In genomic region chrX:39826813-39827543, GRCh38 we compare ENCODE assay signal across 17 cellular contexts.
"Had no signal": no experiment of that assay in that cellular context is flagged by ENCODE, and none has a peak within 500 bp of the region (broad histone marks: within the 10 kb centered on the region; RNA-seq: fewer than 3 reads in every experiment).

No MANE protein-coding gene starts in this region.

- H3K36me3 ChIP-seq: ascending aorta, heart right ventricle, right atrium auricular region had no signal

- H3K9me3 Mint-ChIP-seq: effector memory CD8-positive, alpha-beta T cell; type B pancreatic cell had no signal

- H3K9me3 ChIP-seq: mucosa of descending colon had no signal

- H3K4me3 ChIP-seq: ascending aorta, heart right ventricle, mucosa of descending colon, right atrium auricular region had no signal

- H3K36me3 Mint-ChIP-seq: type B pancreatic cell had no signal

- DNase-seq: activated CD4-positive, CD25-positive, alpha-beta regulatory T cell treated with anti-CD3 and anti-CD28 coated beads, Interleukin-2, amount 50 U/mL, for 72 hours; activated naive CD4-positive, alpha-beta T cell treated with Interleukin-2 at 50 U/mL for 16 hours; dermis blood vessel endothelial cell; effector memory CD8-positive, alpha-beta T cell; foreskin melanocyte; heart right ventricle; mucosa of descending colon; naive thymus-derived CD8-positive, alpha-beta T cell; small intestine; stimulated activated CD4-positive, alpha-beta T cell treated with anti-CD3 and anti-CD28 coated beads, Interleukin-4, amount 100 ng/mL, for 4 hours; stimulated activated CD8-positive, alpha-beta memory T cell treated with anti-CD3 and anti-CD28 coated beads, Interleukin-4, amount 100 ng/mL, for 48 hours; stimulated activated naive CD8-positive, alpha-beta T cell treated with anti-CD3 and anti-CD28 coated beads, Interleukin-15, Interleukin-2, amounts not matched to agents 100 U/mL and 50 U/mL, for 24 hours; T1000 had no signal

- H3K27me3 Mint-ChIP-seq: effector memory CD8-positive, alpha-beta T cell had no signal

- H3K4me1 ChIP-seq: ascending aorta, heart right ventricle, right atrium auricular region had no signal

- H3K27me3 ChIP-seq: ascending aorta, right atrium auricular region had no signal

- H3K27ac Mint-ChIP-seq: effector memory CD8-positive, alpha-beta T cell; type B pancreatic cell had no signal

- H3K27ac ChIP-seq: ascending aorta, epithelial cell of prostate, heart right ventricle, right atrium auricular region had no signal

- H3K4me3 Mint-ChIP-seq: effector memory CD8-positive, alpha-beta T cell; naive thymus-derived CD8-positive, alpha-beta T cell; type B pancreatic cell had no signal

- ATAC-seq: effector memory CD8-positive, alpha-beta T cell; heart right ventricle; mucosa of descending colon; naive thymus-derived CD8-positive, alpha-beta T cell; stimulated activated naive CD8-positive, alpha-beta T cell treated with anti-CD3 and anti-CD28 coated beads, Interleukin-15, Interleukin-2, amounts not matched to agents 100 U/mL and 50 U/mL, for 24 hours had no signal
